In genomic region chr17:66032082-66032712, GRCh38 we compare ENCODE assay signal across 19 cellular contexts.
A peak's percentile ranks its signal among the peaks of the same experiment; 100 is the strongest.
DNase-seq lines count a peak whose midpoint lies in the region; ATAC-seq, FAIRE-seq and TF ChIP-seq lines count a peak whose summit lies in the region.
"Had no signal": no experiment of that assay in that cellular context is flagged by ENCODE, and none has a peak within 500 bp of the region (broad histone marks: within the 10 kb centered on the region; RNA-seq: fewer than 3 reads in every experiment).

No MANE protein-coding gene starts in this region.

- BruUV-seq in GM12878 (replicated peaks; lab: Mats Ljungman, UMichigan), result no TSS peak

- TF ChIP-seq EP300 in GM12878 (IDR thresholded peaks at IDR 0.05; ENCODE audit: borderline replicate concordance in 1 of 2, control insufficient read depth in 1 of 2, low read depth in 2 of 2, low read length in 2 of 2), result peak in 1 of 2 experiments; percentile 49; a peak in 1 of 4 replicates

- H3K27ac ChIP-seq in GM12878 (ENCODE audit: control insufficient read depth, insufficient read depth), result no peak overlapping the region
- H3K27ac ChIP-seq: parathyroid adenoma, spleen had no signal

- H3K9ac ChIP-seq in GM12878 (ENCODE audit: control insufficient read depth, insufficient read depth, low read length), result no peak overlapping the region
- H3K9ac ChIP-seq: parathyroid adenoma had no signal

- H3K4me2 ChIP-seq in GM12878 (ENCODE audit: control insufficient read depth, insufficient read depth), result no peak overlapping the region

- TF ChIP-seq CTCF in GM12878 (IDR thresholded peaks at IDR 0.05 in 2 of 3, conservative IDR thresholded peaks at IDR 0.05 in 1 of 3; ENCODE audit: control insufficient read depth in 2 of 3, extremely low read depth in 1 of 3, insufficient read depth in 1 of 3, low read depth in 3 of 3, low read length in 3 of 3), result no peak

- no peaks in the 10 kb centered on the region for H3K4me1 ChIP-seq in GM12878 (ENCODE audit: control insufficient read depth, insufficient read depth, low read length)
- H3K4me1 ChIP-seq: parathyroid adenoma, spleen had no signal

- intact Hi-C loops in GM12878 (cut with micrococcal nuclease; ENCODE audit: unreplicated experiment), result no loop called here

- H2AFZ ChIP-seq in GM12878 (ENCODE audit: control insufficient read depth, low read depth, low read length), result no peak overlapping the region
- H2AFZ ChIP-seq: parathyroid adenoma had no signal

- H3K36me3 ChIP-seq in GM12878 (ENCODE audit: control insufficient read depth in 2 of 2, insufficient read depth in 2 of 2, low read length in 1 of 2), result no peaks in the 10 kb centered on the region

- in situ Hi-C loops in GM12878 (cut with MboI), result no loop called here
- in situ Hi-C loops in G401 (cut with HindIII; ENCODE audit: low sequenced_read_pairs), result no loop called here

- no peaks in the 10 kb centered on the region for H4K20me1 ChIP-seq in GM12878 (ENCODE audit: control insufficient read depth, insufficient read depth)

- peak; percentile 41 for FAIRE-seq in GM12878 (lab: Jason Lieb, UNC)

- H3K9me3 ChIP-seq in GM12878 (replicated peaks; ENCODE audit: control insufficient read depth, insufficient read depth, low read length), result no peaks in the 10 kb centered on the region

- TF ChIP-seq POLR2A in GM18505 (IDR thresholded peaks at IDR 0.05; ENCODE audit: borderline replicate concordance, extremely low read depth, insufficient read depth, insufficient read length), result no peak
- no peak for TF ChIP-seq POLR2A in GM12878 (IDR thresholded peaks at IDR 0.05; ENCODE audit: low read depth, low read length)

- CTCF ChIA-PET in GM12878 (lab: Yijun Ruan, JAX), result no interaction called here

- WGBS in GM12878 (ENCODE audit: insufficient coverage, insufficient replicate concordance, low lambda C conversion rate, missing lambda C conversion rate), result 0% methylated on average over 2 of the region's 2 CpGs

- H3K4me3 ChIP-seq in GM12878, result no peak overlapping the region
- H3K4me3 ChIP-seq: spleen had no signal

- TF ChIP-seq RAD21 in GM12878 (IDR thresholded peaks at IDR 0.05; ENCODE audit: insufficient read depth, low read depth, low read length), result no peak

- RAD21 ChIA-PET in GM12878 (lab: Charles Lee; ENCODE audit: unreplicated experiment), result no interaction called here

- no peaks in the 10 kb centered on the region for H3K27me3 ChIP-seq in GM12878 (replicated peaks in 1 of 2; ENCODE audit: control insufficient read depth in 2 of 2, insufficient read depth in 2 of 2, low read length in 1 of 2)
- H3K27me3 ChIP-seq: spleen had no signal

- no peaks in the 10 kb centered on the region for H3K79me2 ChIP-seq in GM12878 (ENCODE audit: control insufficient read depth, insufficient read depth, low read length)
- H3K79me2 ChIP-seq: parathyroid adenoma had no signal

- peak; percentile 68 for ATAC-seq in GM18505 (IDR thresholded peaks at IDR 0.05; ENCODE audit: unreplicated experiment)
- ATAC-seq in GM21360 (IDR thresholded peaks at IDR 0.05; ENCODE audit: unreplicated experiment), result peak; percentile 84
- peak; percentile 91 for ATAC-seq in HG02885 (IDR thresholded peaks at IDR 0.05; ENCODE audit: poor library complexity, unreplicated experiment)
- ATAC-seq in GM12878, result peak; percentile 96
- ATAC-seq: HCT116, Right ventricle myocardium inferior had no signal

- POLR2A ChIA-PET in GM12878 (lab: Charles Lee), result interaction anchor here (0.6 kb wide), 1 partner anchor 362 kb away, joined by 4 read pairs; no protein-coding TSS in a partner anchor

- no peak for DNase-seq in GM12878 (ENCODE audit: low read depth, low spot score)
- no peak for DNase-seq in G401 (ENCODE audit: low spot score)
- DNase-seq in nucleus accumbens (lab: John Stamatoyannopoulos, UW), result no peak
- DNase-seq in NCI-H510A treated with DMSO at 0.1 percent for 48 hours (lab: John Stamatoyannopoulos, UW), result no peak
- DNase-seq: activated CD4-positive, alpha-beta T cell treated with anti-CD3 and anti-CD28 coated beads for 4 hours; C1 segment of cervical spinal cord; DND-41; foreskin fibroblast; KBM-7; NCI-H1105; NCI-H226; spleen; substantia nigra had no signal

- SMC1A ChIA-PET in GM12878 (lab: Charles Lee; ENCODE audit: uncharacterized antibody, unreplicated experiment), result interaction anchor here (0.6 kb wide), 1 partner anchor 16 kb away, joined by 3 read pairs; no protein-coding TSS in a partner anchor

TF ChIP-seq in GM12878, 131 proteins besides CTCF, POLR2A, EP300 and RAD21 (continues in another document):
- peak; percentile 93 for TF ChIP-seq FOXM1 (IDR thresholded peaks at IDR 0.05; ENCODE audit: low read depth, low read length)
- peak; percentile 93 for TF ChIP-seq NFIC (IDR thresholded peaks at IDR 0.05; ENCODE audit: low read depth, low read length)
- peak; percentile 23; the same call in 1 of the 2 replicates for TF ChIP-seq RELB (IDR thresholded peaks at IDR 0.05; ENCODE audit: low read depth)
- peak; percentile 45; the same call in 1 of the 2 replicates for TF ChIP-seq MTA3 (IDR thresholded peaks at IDR 0.05; ENCODE audit: borderline replicate concordance, low read length)
- no peak for TF ChIP-seq BRCA1 (IDR thresholded peaks at IDR 0.05; ENCODE audit: low read depth, low read length)
- no peak for TF ChIP-seq SUPT20H (IDR thresholded peaks at IDR 0.05; ENCODE audit: borderline replicate concordance, control insufficient read depth, low read depth, low read length)
- peak; percentile 94 for TF ChIP-seq RUNX3 (IDR thresholded peaks at IDR 0.05; ENCODE audit: low read length)
- TF ChIP-seq IKZF2 (IDR thresholded peaks at IDR 0.05), result peak; percentile 39 to 44; a peak in 2 of 4 replicates
- TF ChIP-seq ZNF384 (IDR thresholded peaks at IDR 0.05; ENCODE audit: borderline replicate concordance, low read depth, low read length), result no peak
- peak in 1 of 2 experiments; percentile 80; a peak in 2 of 4 replicates for TF ChIP-seq SRF (IDR thresholded peaks at IDR 0.05; ENCODE audit: low read depth in 2 of 2, low read length in 2 of 2)
- TF ChIP-seq BCL3 (IDR thresholded peaks at IDR 0.05; ENCODE audit: borderline replicate concordance, insufficient read depth, low read depth, low read length, poor library complexity, severe bottlenecking), result peak; percentile 73
- peak; percentile 72; the same call in 1 of the 2 replicates for TF ChIP-seq TCF12 (IDR thresholded peaks at IDR 0.05; ENCODE audit: low read depth, low read length)
- TF ChIP-seq POU2F2 (IDR thresholded peaks at IDR 0.05; ENCODE audit: borderline replicate concordance, low read depth, low read length), result no peak
- TF ChIP-seq GABPA (IDR thresholded peaks at IDR 0.05; ENCODE audit: low read depth), result peak; percentile 62; the same call in 1 of the 2 replicates
- peak; percentile 87 for TF ChIP-seq CREM (IDR thresholded peaks at IDR 0.05; ENCODE audit: low read depth)
- no peak for TF ChIP-seq ZBTB33 (IDR thresholded peaks at IDR 0.05)
- TF ChIP-seq MTA2 (IDR thresholded peaks at IDR 0.05; ENCODE audit: low read depth), result 0 out of 2 replicates have a peak, but pooled peaks have one; percentile 15
- TF ChIP-seq ETV6 (conservative IDR thresholded peaks at IDR 0.05 in 1 of 2, IDR thresholded peaks at IDR 0.05 in 1 of 2; ENCODE audit: borderline replicate concordance in 1 of 2, low read depth in 1 of 2), result peak in 1 of 2 experiments; percentile 49; a peak in 1 of 4 replicates
- TF ChIP-seq IRF4 (IDR thresholded peaks at IDR 0.05; ENCODE audit: low read depth, low read length), result peak; percentile 79; the same call in 1 of the 2 replicates
- peak; percentile 62; the same call in 1 of the 2 replicates for TF ChIP-seq MEF2A (IDR thresholded peaks at IDR 0.05; ENCODE audit: insufficient read depth, low read depth, low read length)
- TF ChIP-seq CEBPB (IDR thresholded peaks at IDR 0.05; ENCODE audit: borderline replicate concordance in 1 of 2, low read depth in 2 of 2, low read length in 2 of 2), result peak in 1 of 2 experiments; percentile 36; a peak in 1 of 4 replicates
- TF ChIP-seq CHD2 (IDR thresholded peaks at IDR 0.05; ENCODE audit: borderline replicate concordance, low read depth, low read length), result no peak
